ENCODE assay signal across 8 cellular contexts in the genomic region with DNA sequence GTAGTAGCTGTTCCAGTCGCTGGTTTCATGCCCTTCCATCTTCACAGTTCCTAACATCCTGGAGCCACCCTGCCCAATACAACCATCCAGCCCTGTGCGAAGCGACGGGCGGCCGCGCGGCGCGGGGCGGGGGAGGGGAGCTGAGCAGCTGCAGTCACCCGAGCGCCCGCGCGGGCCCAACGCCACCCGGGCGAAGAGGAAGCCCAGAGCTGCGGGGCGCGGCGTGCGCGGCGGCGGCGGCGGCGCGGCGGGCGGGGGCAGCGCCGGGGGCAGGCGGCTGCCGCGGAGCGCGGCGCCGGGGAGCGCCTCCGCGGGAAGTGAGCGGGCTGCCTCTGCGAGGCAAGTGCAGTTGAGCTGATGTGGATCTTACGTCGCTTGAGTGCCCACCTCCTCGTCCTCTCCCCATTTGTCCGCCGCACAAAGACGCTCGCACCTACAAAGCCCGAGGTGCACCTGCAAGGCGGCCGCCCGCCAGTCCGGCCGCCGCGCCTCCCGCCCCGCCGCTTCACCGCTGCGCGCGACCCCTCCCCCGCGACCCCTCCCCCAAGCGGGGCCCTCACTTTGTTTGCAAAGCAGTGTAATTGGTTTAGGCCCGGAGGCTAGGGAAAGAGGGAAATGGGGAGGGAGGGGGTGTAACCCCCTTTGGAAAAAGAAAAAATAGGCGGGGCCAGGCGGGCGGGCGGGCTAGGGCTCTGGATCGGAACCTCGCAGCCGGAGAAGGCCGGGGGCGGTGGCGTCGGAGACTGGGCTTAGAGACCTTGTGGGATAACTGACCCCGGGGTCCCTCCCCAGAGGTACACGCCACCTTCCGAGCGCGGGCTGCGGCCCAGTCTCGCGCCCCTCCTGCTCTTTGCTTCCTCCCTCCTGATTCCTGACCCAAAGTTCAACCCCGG. TPM values are rescaled to one million over a fixed set of nuclear protein-coding genes. Genes with fewer than 3 reads are reported as not detected.
DNase-seq lines count a peak whose midpoint lies in the region; ATAC-seq lines count a peak whose summit lies in the region.

A gene (minus strand): TSS at position 334 of the 893 bp plus-strand sequence. CDS start 277 bp downstream, at position 57.
A gene with protein sequence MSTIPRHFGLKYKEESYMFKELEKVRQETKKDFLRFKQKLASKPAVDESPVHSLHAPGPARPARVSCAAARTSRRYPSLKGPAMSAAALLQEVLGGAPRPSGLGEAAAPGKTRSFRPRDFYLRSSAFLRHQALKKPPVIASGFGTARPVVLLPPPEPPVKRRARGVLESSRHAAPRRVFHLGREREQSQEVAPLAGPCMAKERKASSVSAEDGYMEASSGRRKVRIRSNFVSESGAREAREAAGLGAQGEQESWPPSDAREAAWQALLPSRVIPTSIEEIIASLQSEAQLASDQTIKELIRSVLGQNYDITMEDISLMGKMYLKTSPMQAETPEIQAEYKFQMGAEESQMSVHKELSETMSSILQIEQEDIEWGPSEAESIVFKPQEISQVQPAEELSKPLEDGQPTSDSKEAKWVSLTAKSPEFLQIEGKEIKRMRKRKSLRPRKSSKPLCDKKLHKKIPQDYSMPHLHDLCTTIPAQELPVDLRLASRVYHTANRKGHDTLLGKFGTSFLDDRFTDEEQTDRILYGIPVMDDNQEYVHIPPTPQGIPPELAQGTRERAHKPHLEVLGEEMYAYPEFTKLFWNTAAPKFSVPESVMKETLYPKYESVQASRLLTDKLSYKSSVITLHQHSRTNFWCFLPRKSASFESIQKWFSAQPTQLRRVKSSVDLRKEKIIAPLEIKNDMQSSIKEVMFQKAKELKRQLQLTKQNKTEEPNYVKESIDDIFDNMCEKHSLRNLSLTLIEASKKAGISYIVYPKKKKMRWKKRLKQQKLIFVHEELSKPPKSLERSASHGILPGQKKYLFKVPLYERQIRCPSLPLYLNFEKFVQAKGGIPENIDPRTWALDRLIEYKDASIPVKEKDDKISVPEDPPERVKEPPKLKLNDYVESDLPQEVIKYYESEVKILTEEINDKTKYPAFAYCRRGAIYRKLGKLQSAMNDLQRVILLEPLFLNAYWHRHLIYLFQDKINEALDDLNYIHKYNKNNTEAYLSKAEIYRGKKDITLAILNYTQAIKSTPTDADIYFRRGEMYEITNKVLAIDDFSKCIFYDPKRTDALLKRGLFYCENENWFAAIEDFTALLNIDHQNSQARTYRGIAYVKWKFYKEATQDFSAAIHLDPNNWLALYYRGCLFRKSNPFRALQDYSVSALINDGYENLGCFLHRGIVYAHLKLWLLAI (N-terminal part only) (plus strand): TSS at position 714 of the 893 bp plus-strand sequence. CDS start 26,436 bp downstream, outside the sequence.

- H3K4ac ChIP-seq in mesendoderm (ENCODE audit: low read depth, low read length), result no peak within 1 kb of the TSS

- DNase-seq in CD8-positive, alpha-beta memory T cell, result no peak
- DNase-seq in HuH-7.5 (ENCODE audit: low spot score), result peak; percentile 82
- peak; percentile 30 for DNase-seq in NOMO-1 treated with dmso at 0.1 percent for 144 hours (lab: John Stamatoyannopoulos, UW; ENCODE audit: unreplicated experiment)
- peak; percentile 65 for DNase-seq in mesendoderm
- no peak for DNase-seq in pons (ENCODE audit: low spot score)

- peak within 1 kb of the TSS; percentile 11 for H3K9ac ChIP-seq in mesendoderm (ENCODE audit: low read length)

- peaks cover 36% of the 10 kb centered on the region for H3K27me3 ChIP-seq in CD8-positive, alpha-beta memory T cell (ENCODE audit: insufficient read depth, low read length, poor library complexity, severe bottlenecking)
- peaks cover 54% of the 10 kb centered on the region for H3K27me3 ChIP-seq in mesendoderm (ENCODE audit: insufficient read depth, low read length, poor library complexity)

- H3K79me2 ChIP-seq in mesendoderm (ENCODE audit: control insufficient read depth, insufficient read depth, low read length), result no peaks in the 10 kb centered on the region

- H3K79me1 ChIP-seq in mesendoderm (ENCODE audit: low read length), result no peaks in the 10 kb centered on the region

- POLR2A ChIA-PET in CD8-positive, alpha-beta memory T cell (lab: Charles Lee), result no interaction called here

- H3K4me1 ChIP-seq in CD8-positive, alpha-beta memory T cell (ENCODE audit: insufficient read depth, low read length), result peaks cover 10% of the 10 kb centered on the region
- H3K4me1 ChIP-seq in mesendoderm (ENCODE audit: control insufficient read depth, low read depth, low read length), result no peaks in the 10 kb centered on the region

- H3K36me3 ChIP-seq in CD8-positive, alpha-beta memory T cell (ENCODE audit: insufficient read depth, low read length), result no peaks in the 10 kb centered on the region
- no peaks in the 10 kb centered on the region for H3K36me3 ChIP-seq in mesendoderm (ENCODE audit: control insufficient read depth, insufficient read depth, low read length)

- peak within 1 kb of the TSS; percentile 63 for H3K56ac ChIP-seq in mesendoderm (ENCODE audit: low read length)

- H3K27me3 Mint-ChIP-seq in CD8-positive, alpha-beta memory T cell, result peaks cover 65 to 73% of the 10 kb centered on the region in 2 donors
- peaks cover 91% of the 10 kb centered on the region for H3K27me3 Mint-ChIP-seq in dendritic cell treated with granulocyte-macrophage colony-stimulating factor and Interleukin-4, amounts not matched to agents 40 ng/mL and 50 ng/mL, for 4 days

- H2BK5ac ChIP-seq in mesendoderm (ENCODE audit: low read length), result no peak within 1 kb of the TSS

- no peak within 1 kb of the TSS for H2BK15ac ChIP-seq in mesendoderm (replicated peaks; ENCODE audit: low read depth)

- peaks cover 13 to 44% (median 21%) of the 10 kb centered on the region in 5 donors for H3K9me3 Mint-ChIP-seq in CD8-positive, alpha-beta memory T cell
- H3K9me3 Mint-ChIP-seq in dendritic cell treated with granulocyte-macrophage colony-stimulating factor and Interleukin-4, amounts not matched to agents 40 ng/mL and 50 ng/mL, for 4 days, result no peaks in the 10 kb centered on the region

- intact Hi-C loops in dendritic cell treated with granulocyte-macrophage colony-stimulating factor and Interleukin-4, amounts not matched to agents 40 ng/mL and 50 ng/mL, for 4 days (cut with micrococcal nuclease), result no loop called here

- peak within 1 kb of the TSS; percentile 51 for H3K4me2 ChIP-seq in mesendoderm (ENCODE audit: low read length)

- no peak within 1 kb of the TSS for H2BK120ac ChIP-seq in mesendoderm (ENCODE audit: low read depth, low read length)

- H3K4me3 ChIP-seq in CD8-positive, alpha-beta memory T cell (ENCODE audit: low read length), result peak within 1 kb of the TSS; percentile 15
- no peak within 1 kb of the TSS for H3K4me3 ChIP-seq in mesendoderm (ENCODE audit: low read length)

- peaks cover 14 to 27% (median 26%) of the 10 kb centered on the region in 3 donors for H3K4me1 Mint-ChIP-seq in CD8-positive, alpha-beta memory T cell
- peaks cover 24% of the 10 kb centered on the region for H3K4me1 Mint-ChIP-seq in dendritic cell treated with granulocyte-macrophage colony-stimulating factor and Interleukin-4, amounts not matched to agents 40 ng/mL and 50 ng/mL, for 4 days (ENCODE audit: low read depth)

- ATAC-seq in HG03460 (IDR thresholded peaks at IDR 0.05; ENCODE audit: unreplicated experiment) (no peak), HG03108 (IDR thresholded peaks at IDR 0.05; ENCODE audit: unreplicated experiment) (no peak)

- no peak within 1 kb of the TSS for H4K5ac ChIP-seq in mesendoderm (ENCODE audit: low read length)

- H4K8ac ChIP-seq in mesendoderm (ENCODE audit: low read depth, low read length), result no peak within 1 kb of the TSS

- H3K36me3 Mint-ChIP-seq in CD8-positive, alpha-beta memory T cell, result peaks cover 0 to 7% (median 1%) of the 10 kb centered on the region in 3 donors
- H3K36me3 Mint-ChIP-seq in dendritic cell treated with granulocyte-macrophage colony-stimulating factor and Interleukin-4, amounts not matched to agents 40 ng/mL and 50 ng/mL, for 4 days (ENCODE audit: low read depth), result no peaks in the 10 kb centered on the region

- H3K27ac ChIP-seq in CD8-positive, alpha-beta memory T cell (ENCODE audit: low read depth, low read length), result no peak within 1 kb of the TSS
- H3K27ac ChIP-seq in mesendoderm (ENCODE audit: low read depth, low read length), result no peak within 1 kb of the TSS

- CTCF ChIA-PET in CD8-positive, alpha-beta memory T cell (lab: Charles Lee), result no interaction called here

- WGBS in mesendoderm (ENCODE audit: extremely low coverage, insufficient coverage, low lambda C conversion rate), result no CpG with 5 or more reads among the region's 93 CpGs

- no peak within 1 kb of the TSS for H3K23ac ChIP-seq in mesendoderm (ENCODE audit: low read length)

- H2AK5ac ChIP-seq in mesendoderm (ENCODE audit: low read length), result no peak within 1 kb of the TSS

- H3K4me3 Mint-ChIP-seq in CD8-positive, alpha-beta memory T cell, result peak within 1 kb of the TSS in 6 of 7 donors; percentile 55 to 76 (median 58)
- H3K4me3 Mint-ChIP-seq in dendritic cell treated with granulocyte-macrophage colony-stimulating factor and Interleukin-4, amounts not matched to agents 40 ng/mL and 50 ng/mL, for 4 days, result peak within 1 kb of the TSS; percentile 72

- H3K27ac Mint-ChIP-seq in CD8-positive, alpha-beta memory T cell, result peak within 1 kb of the TSS in 4 of 8 donors; percentile 45 to 73 (median 64)
- H3K27ac Mint-ChIP-seq in dendritic cell treated with granulocyte-macrophage colony-stimulating factor and Interleukin-4, amounts not matched to agents 40 ng/mL and 50 ng/mL, for 4 days, result no peak within 1 kb of the TSS

- H3K18ac ChIP-seq in mesendoderm (ENCODE audit: low read length), result no peak within 1 kb of the TSS

- no peaks in the 10 kb centered on the region for H3K9me3 ChIP-seq in CD8-positive, alpha-beta memory T cell (ENCODE audit: low read length)

RNA-seq across cellular contexts. Expression of the first gene that starts in this region (rescaled TPM):
- total RNA-seq in CD8-positive, alpha-beta memory T cell, result under 1 TPM in 1 of 2 experiments, not detected in 1; 0.42 TPM
- not detected for polyA plus RNA-seq in CD8-positive, alpha-beta memory T cell
- polyA plus RNA-seq in mesendoderm (2013, experiment 1 of 2), result 0.07 TPM
- polyA plus RNA-seq in mesendoderm (2013, experiment 2 of 2), result 0.07 TPM

RNA-seq across cellular contexts. Expression of the second gene that starts in this region (rescaled TPM):
- not detected for total RNA-seq in CD8-positive, alpha-beta memory T cell
- polyA plus RNA-seq in CD8-positive, alpha-beta memory T cell, result not detected
- polyA plus RNA-seq in mesendoderm (2013, experiment 1 of 2), result 0.04 TPM
- 0.01 TPM for polyA plus RNA-seq in mesendoderm (2013, experiment 2 of 2)

Comparison
In these comparisons a context has a peak if more than half of its experiments do, and no peak if none do; other contexts are left out.
1. DNase-seq: peak in HuH-7.5 (single experiment), NOMO-1 treated with dmso at 0.1 percent for 144 hours (single experiment) and mesendoderm (single experiment); none in CD8-positive, alpha-beta memory T cell (0 of 5) and pons (single experiment).